Comparison of ENCODE assay signal across 26 cellular contexts in genomic region chr1:62126595-62127290, GRCh38.
"Had no signal": no experiment of that assay in that cellular context is flagged by ENCODE, and none has a peak within 500 bp of the region (broad histone marks: within the 10 kb centered on the region; RNA-seq: fewer than 3 reads in every experiment).

No MANE protein-coding gene starts in this region.

- ATAC-seq: foreskin keratinocyte; heart right ventricle; naive thymus-derived CD4-positive, alpha-beta T cell; psoas muscle; right cardiac atrium; stimulated activated naive B cell treated with anti-CD40 and anti-IgM and Interleukin-4, amounts not matched to agents 10 μg/mL and 1 μg/mL and 100 μg/mL, for 72 hours had no signal

- FAIRE-seq: endothelial cell of umbilical vein, islet of Langerhans had no signal

- H3K4me1 ChIP-seq: esophagus muscularis mucosa, heart right ventricle, spleen, tibial nerve had no signal

- H3K9me3 Mint-ChIP-seq: dendritic cell treated with granulocyte-macrophage colony-stimulating factor and Interleukin-4, amounts not matched to agents 40 ng/mL and 50 ng/mL, for 4 days; memory B cell; naive thymus-derived CD4-positive, alpha-beta T cell; nephron; stimulated activated naive B cell treated with anti-CD40 and anti-IgM and Interleukin-4, amounts not matched to agents 10 μg/mL and 1 μg/mL and 100 μg/mL, for 72 hours; stimulated activated naive CD8-positive, alpha-beta T cell treated with anti-CD3 and anti-CD28 coated beads, Interleukin-15, Interleukin-2, amounts not matched to agents 100 ng/mL and 50 ng/mL, for 24 hours had no signal

- H3K27me3 ChIP-seq: esophagus muscularis mucosa, foreskin keratinocyte, heart right ventricle, spleen, tibial nerve had no signal

- H3K27ac Mint-ChIP-seq: dendritic cell treated with granulocyte-macrophage colony-stimulating factor and Interleukin-4, amounts not matched to agents 40 ng/mL and 50 ng/mL, for 4 days; memory B cell; naive thymus-derived CD4-positive, alpha-beta T cell; nephron; stimulated activated naive B cell treated with anti-CD40 and anti-IgM and Interleukin-4, amounts not matched to agents 10 μg/mL and 1 μg/mL and 100 μg/mL, for 72 hours; stimulated activated naive CD8-positive, alpha-beta T cell treated with anti-CD3 and anti-CD28 coated beads, Interleukin-15, Interleukin-2, amounts not matched to agents 100 ng/mL and 50 ng/mL, for 24 hours had no signal

- H3K36me3 ChIP-seq: thoracic aorta had no signal

- DNase-seq: caudate nucleus; cerebellar nuclear complex; effector CD8-positive, alpha-beta T cell; foreskin keratinocyte; glutamatergic neuron; heart right ventricle; hippocampal formation; kidney glomerular epithelial cell; naive thymus-derived CD4-positive, alpha-beta T cell; nucleus accumbens; psoas muscle; right cardiac atrium; spleen; stimulated activated CD4-positive, alpha-beta T cell treated with anti-CD3 and anti-CD28 coated beads, Interleukin-4, amount 100 ng/mL, for 4 hours; stimulated activated naive B cell treated with anti-CD40 and anti-IgM and Interleukin-4, amounts not matched to agents 10 μg/mL and 1 μg/mL and 100 μg/mL, for 72 hours had no signal

- H3K27ac ChIP-seq: esophagus muscularis mucosa, foreskin keratinocyte, heart right ventricle, psoas muscle, skin epidermis, spleen, thoracic aorta, tibial nerve had no signal

- H3K4me1 Mint-ChIP-seq: memory B cell; naive thymus-derived CD4-positive, alpha-beta T cell; nephron; stimulated activated naive B cell treated with anti-CD40 and anti-IgM and Interleukin-4, amounts not matched to agents 10 μg/mL and 1 μg/mL and 100 μg/mL, for 72 hours had no signal

- H3K27me3 Mint-ChIP-seq: dendritic cell treated with granulocyte-macrophage colony-stimulating factor and Interleukin-4, amounts not matched to agents 40 ng/mL and 50 ng/mL, for 4 days; memory B cell; naive thymus-derived CD4-positive, alpha-beta T cell; stimulated activated naive B cell treated with anti-CD40 and anti-IgM and Interleukin-4, amounts not matched to agents 10 μg/mL and 1 μg/mL and 100 μg/mL, for 72 hours; stimulated activated naive CD8-positive, alpha-beta T cell treated with anti-CD3 and anti-CD28 coated beads, Interleukin-15, Interleukin-2, amounts not matched to agents 100 ng/mL and 50 ng/mL, for 24 hours had no signal

- H3K4me3 Mint-ChIP-seq: dendritic cell treated with granulocyte-macrophage colony-stimulating factor and Interleukin-4, amounts not matched to agents 40 ng/mL and 50 ng/mL, for 4 days; memory B cell; naive thymus-derived CD4-positive, alpha-beta T cell; nephron; stimulated activated naive B cell treated with anti-CD40 and anti-IgM and Interleukin-4, amounts not matched to agents 10 μg/mL and 1 μg/mL and 100 μg/mL, for 72 hours; stimulated activated naive CD8-positive, alpha-beta T cell treated with anti-CD3 and anti-CD28 coated beads, Interleukin-15, Interleukin-2, amounts not matched to agents 100 ng/mL and 50 ng/mL, for 24 hours had no signal

- H3K9me3 ChIP-seq: esophagus muscularis mucosa, heart right ventricle, psoas muscle, spleen, thoracic aorta, tibial nerve had no signal

- H3K4me3 ChIP-seq: esophagus muscularis mucosa, heart right ventricle, lung, psoas muscle, skin epidermis, spleen, thoracic aorta, tibial nerve had no signal
